Comparison of ENCODE assay signal across 1 cellular context in genomic region chr1:53344921-53345838, GRCh38.
TF ChIP-seq lines count a peak whose summit lies in the region.

No MANE protein-coding gene starts in this region.

TF ChIP-seq in GM23338, 12 proteins besides CTCF, POLR2A, EP300 and RAD21 (continued from another document):
- TF ChIP-seq NANOG (IDR thresholded peaks at IDR 0.05; ENCODE audit: borderline replicate concordance) (no peak), JUNB (IDR thresholded peaks at IDR 0.05; ENCODE audit: unreplicated experiment) (no peak), STAT1 (IDR thresholded peaks at IDR 0.05; ENCODE audit: unreplicated experiment) (no peak)
